ENCODE assay signal across 8 cellular contexts in genomic region chr7:44491229-44491628, GRCh38. TPM values are rescaled to one million over a fixed set of nuclear protein-coding genes. Genes with fewer than 3 reads are reported as not detected.
DNase-seq lines count a peak whose midpoint lies in the region; ATAC-seq and TF ChIP-seq lines count a peak whose summit lies in the region.

No MANE protein-coding gene starts in this region.

- H3K4me3 Mint-ChIP-seq in T-cell, result peak overlapping the region; percentile 88

- H3K9me3 Mint-ChIP-seq in T-cell, result no peaks in the 10 kb centered on the region

- H3K36me3 ChIP-seq in H7 (replicated peaks; ENCODE audit: control insufficient read depth, insufficient read depth, low read length) (no peaks in the 10 kb centered on the region), skeletal muscle satellite cell (ENCODE audit: insufficient read depth, low read length) (no peaks in the 10 kb centered on the region)

- H3K4me1 Mint-ChIP-seq in T-cell, result peaks cover 41 to 43% (median 41%) of the 10 kb centered on the region in 3 donors

- H3K9me3 ChIP-seq in skeletal muscle satellite cell (replicated peaks; ENCODE audit: low read length), result no peaks in the 10 kb centered on the region

- peak overlapping the region; percentile 78 for H3K4me2 ChIP-seq in skeletal muscle satellite cell (ENCODE audit: low read length)

- H3K27me3 ChIP-seq in H7 (ENCODE audit: control insufficient read depth, insufficient read depth, low read length) (no peaks in the 10 kb centered on the region), skeletal muscle satellite cell (ENCODE audit: control insufficient read depth, insufficient read depth, low read length) (peaks cover 2% of the 10 kb centered on the region)

- peak overlapping the region; percentile 92 for H3K9ac ChIP-seq in skeletal muscle satellite cell (ENCODE audit: low read depth, low read length)

- peak overlapping the region; percentile 96 for H3K4me3 ChIP-seq in H7 (ENCODE audit: insufficient read depth, low read depth, low read length)
- peak overlapping the region; percentile 80 for H3K4me3 ChIP-seq in fibroblast of villous mesenchyme (ENCODE audit: low read depth, low read length)
- peak overlapping the region; percentile 85 for H3K4me3 ChIP-seq in skeletal muscle satellite cell (ENCODE audit: low read length)

- peaks cover 11% of the 10 kb centered on the region for H3K36me3 Mint-ChIP-seq in T-cell

- no peak for TF ChIP-seq CTCF in fibroblast of villous mesenchyme (IDR thresholded peaks at IDR 0.05; ENCODE audit: insufficient read depth, low read depth, low read length)

- DNase-seq in H7 (no peak), T-cell (no peak), fibroblast of villous mesenchyme (ENCODE audit: low read depth) (no peak), NCI-H1436 (lab: John Stamatoyannopoulos, UW) (no peak), SW 1271 (lab: John Stamatoyannopoulos, UW) (no peak), LoVo (ENCODE audit: low spot score) (no peak)

- CTCF ChIA-PET in T-cell (lab: Charles Lee), result interaction anchor here (0.6 to 1.4 kb wide), 3 partner anchors 16 to 31 kb away, joined by 4 to 5 read pairs (median 4); no protein-coding TSS in a partner anchor

- peaks cover 0 to 4% of the 10 kb centered on the region in 2 donors for H3K27me3 Mint-ChIP-seq in T-cell

- POLR2A ChIA-PET in T-cell (lab: Charles Lee), result interaction anchor here in 1 of 2 donors (1.8 kb wide), 1 partner anchor 83 kb away, joined by 4 read pairs; the partner anchor contains the start of gene DDX56

- peak overlapping the region; percentile 94 to 97 for H3K27ac Mint-ChIP-seq in T-cell

- no peak for ATAC-seq in T-cell (replicated peaks in 1 of 4)
- ATAC-seq in GM21515 (IDR thresholded peaks at IDR 0.05; ENCODE audit: unreplicated experiment), result no peak

- H3K4me1 ChIP-seq in skeletal muscle satellite cell (ENCODE audit: control insufficient read depth, insufficient read depth, low read length), result peaks cover 21% of the 10 kb centered on the region

RNA-seq across cellular contexts. Expression of gene NUDCD3, which starts 0.8 kb away (rescaled TPM):
- total RNA-seq in H7 (2014; rRNA removed; shearing (Covaris generic)), result 68.1 and 79.4 TPM in 2 replicates
- total RNA-seq in T-cell (100 to 1,000 TPM in 1 of 5 donors, 10 to 100 TPM in 4; 87.9 to 106 (median 95.9) TPM), fibroblast of villous mesenchyme (51.2 and 62.2 TPM in 2 replicates)
- total RNA-seq in skeletal muscle satellite cell (2012; rRNA removed), result 51.8 and 59.1 TPM in 2 replicates

RNA-seq across cellular contexts. Expression of gene NPC1L1, which starts 49.9 kb away (rescaled TPM):
- total RNA-seq in H7 (2014; rRNA removed; shearing (Covaris generic)), result not detected in 2 replicates
- total RNA-seq in T-cell, result under 1 TPM in 4 of 5 donors, not detected in 1; 0.06 to 0.50 (median 0.10) TPM
- total RNA-seq in fibroblast of villous mesenchyme, result not detected in 2 replicates
- total RNA-seq in skeletal muscle satellite cell (2012; rRNA removed), result under 0.01 TPM in 1 of 2 replicates, not detected in the other
